14 cellular contexts compared by ENCODE assay signal in genomic region chr6:151566557-151566956, GRCh38.
DNase-seq lines count a peak whose midpoint lies in the region; ATAC-seq, FAIRE-seq and TF ChIP-seq lines count a peak whose summit lies in the region.
"Had no signal": no experiment of that assay in that cellular context is flagged by ENCODE, and none has a peak within 500 bp of the region (broad histone marks: within the 10 kb centered on the region; RNA-seq: fewer than 3 reads in every experiment).

No MANE protein-coding gene starts in this region.

- FAIRE-seq in bronchial epithelial cell (lab: Jason Lieb, UNC), result no peak
- FAIRE-seq: A549, GM12878, GM18507 had no signal

- H3K27me3 Mint-ChIP-seq in activated T-cell treated with anti-CD3 and anti-CD28 coated beads, Interleukin-2, amount 50 U/mL, for 4 hours (ENCODE audit: low read depth), result no peaks in the 10 kb centered on the region

- H3K27me3 ChIP-seq in bronchial epithelial cell (ENCODE audit: control insufficient read depth, insufficient read depth, low read length), result no peaks in the 10 kb centered on the region
- H3K27me3 ChIP-seq: BE2C had no signal

- no peaks in the 10 kb centered on the region for H3K36me3 ChIP-seq in bronchial epithelial cell (ENCODE audit: control insufficient read depth, insufficient read depth, low read length)
- H3K36me3 ChIP-seq: BE2C had no signal

- no peak overlapping the region for H3K4me3 ChIP-seq in bronchial epithelial cell (ENCODE audit: low read depth, low read length)
- H3K4me3 ChIP-seq: A549, GM12878 had no signal

- peaks cover 5% of the 10 kb centered on the region for H3K36me3 Mint-ChIP-seq in activated T-cell treated with anti-CD3 and anti-CD28 coated beads, Interleukin-2, amount 50 U/mL, for 4 hours (ENCODE audit: insufficient read depth)
- H3K36me3 Mint-ChIP-seq in stimulated activated effector memory CD8-positive, alpha-beta T cell treated with anti-CD3 and anti-CD28 coated beads, Interleukin-12 subunit alpha, Interleukin-12 subunit beta, amount 100 ng/mL, for 72 hours, result no peaks in the 10 kb centered on the region

- no peak overlapping the region for H3K4me3 Mint-ChIP-seq in activated T-cell treated with anti-CD3 and anti-CD28 coated beads, Interleukin-2, amount 50 U/mL, for 4 hours
- peak overlapping the region; percentile 14 for H3K4me3 Mint-ChIP-seq in stimulated activated effector memory CD8-positive, alpha-beta T cell treated with anti-CD3 and anti-CD28 coated beads, Interleukin-12 subunit alpha, Interleukin-12 subunit beta, amount 100 ng/mL, for 72 hours
- H3K4me3 Mint-ChIP-seq: CD4-positive, alpha-beta memory T cell; HFFc6 had no signal

- H3K9me3 Mint-ChIP-seq in activated T-cell treated with anti-CD3 and anti-CD28 coated beads, Interleukin-2, amount 50 U/mL, for 4 hours, result peaks cover 11% of the 10 kb centered on the region
- peaks cover 19% of the 10 kb centered on the region for H3K9me3 Mint-ChIP-seq in stimulated activated effector memory CD8-positive, alpha-beta T cell treated with anti-CD3 and anti-CD28 coated beads, Interleukin-12 subunit alpha, Interleukin-12 subunit beta, amount 100 ng/mL, for 72 hours

- H3K4me1 Mint-ChIP-seq in activated T-cell treated with anti-CD3 and anti-CD28 coated beads, Interleukin-2, amount 50 U/mL, for 4 hours (ENCODE audit: low read depth), result peaks cover 2% of the 10 kb centered on the region
- no peaks in the 10 kb centered on the region for H3K4me1 Mint-ChIP-seq in stimulated activated effector memory CD8-positive, alpha-beta T cell treated with anti-CD3 and anti-CD28 coated beads, Interleukin-12 subunit alpha, Interleukin-12 subunit beta, amount 100 ng/mL, for 72 hours
- H3K4me1 Mint-ChIP-seq: CD4-positive, alpha-beta memory T cell had no signal

- no peak overlapping the region for H3K27ac Mint-ChIP-seq in stimulated activated effector memory CD8-positive, alpha-beta T cell treated with anti-CD3 and anti-CD28 coated beads, Interleukin-12 subunit alpha, Interleukin-12 subunit beta, amount 100 ng/mL, for 72 hours
- H3K27ac Mint-ChIP-seq: CD4-positive, alpha-beta memory T cell; HFFc6 had no signal

- no peak for TF ChIP-seq CTCF in bronchial epithelial cell (IDR thresholded peaks at IDR 0.05; ENCODE audit: insufficient read depth, low read length, severe bottlenecking)

- DNase-seq in activated T-cell treated with anti-CD3 and anti-CD28 coated beads, Interleukin-2, amount 50 U/mL, for 4 hours, result no peak
- DNase-seq in activated T-cell treated with anti-CD3 and anti-CD28 coated beads for 4 hours (no peak), bronchial epithelial cell (ENCODE audit: low read depth) (peak; percentile 25), NCI-H446 treated with DMSO at 0.1 percent for 48 hours (lab: John Stamatoyannopoulos, UW) (no peak)
- DNase-seq in stimulated activated effector memory CD8-positive, alpha-beta T cell treated with anti-CD3 and anti-CD28 coated beads, Interleukin-12 subunit alpha, Interleukin-12 subunit beta, amount 100 ng/mL, for 72 hours (ENCODE audit: low spot score in 2 of 2), result no peak
- DNase-seq: BE2C; CD4-positive, alpha-beta memory T cell; DMS79; HCEC 1CT; HFFc6 had no signal

- peak; percentile 72 to 90 for ATAC-seq in activated T-cell treated with anti-CD3 and anti-CD28 coated beads, Interleukin-2, amount 50 U/mL, for 4 hours
- peak; percentile 50 for ATAC-seq in esophagus mucosa
- ATAC-seq in stimulated activated effector memory CD8-positive, alpha-beta T cell treated with anti-CD3 and anti-CD28 coated beads, Interleukin-12 subunit alpha, Interleukin-12 subunit beta, amount 100 ng/mL, for 72 hours, result peak; percentile 96
- ATAC-seq: A549, GM12878 had no signal
